Comparison of ENCODE assay signal across 10 cellular contexts in genomic region chr12:57889541-57889989, GRCh38. TPM values are rescaled to one million over a fixed set of nuclear protein-coding genes. Genes with fewer than 3 reads are reported as not detected.
DNase-seq lines count a peak whose midpoint lies in the region; ATAC-seq and TF ChIP-seq lines count a peak whose summit lies in the region.
"Had no signal": no experiment of that assay in that cellular context is flagged by ENCODE, and none has a peak within 500 bp of the region (broad histone marks: within the 10 kb centered on the region; RNA-seq: fewer than 3 reads in every experiment).

No MANE protein-coding gene starts in this region.

- no peak for TF ChIP-seq CTCF in foreskin keratinocyte (conservative IDR thresholded peaks at IDR 0.05)
- no peak for TF ChIP-seq CTCF in progenitor cell of endocrine pancreas (IDR thresholded peaks at IDR 0.05; ENCODE audit: unreplicated experiment)
- no peak for TF ChIP-seq CTCF in MM.1S (IDR thresholded peaks at IDR 0.05; ENCODE audit: low read length)

- H3K23ac ChIP-seq in trophoblast cell (ENCODE audit: low read length), result no peak overlapping the region

- H3K79me2 ChIP-seq in trophoblast cell (ENCODE audit: control insufficient read depth, insufficient read depth, low read length, poor library complexity) (no peaks in the 10 kb centered on the region), MM.1S (ENCODE audit: low read length) (no peaks in the 10 kb centered on the region)

- H3K9ac ChIP-seq in trophoblast cell (ENCODE audit: low read length), result no peak overlapping the region
- no peak overlapping the region for H3K9ac ChIP-seq in MM.1S (ENCODE audit: low read length)

- H3K36me3 ChIP-seq in SJCRH30 (no peaks in the 10 kb centered on the region), trophoblast cell (ENCODE audit: control insufficient read depth in 1 of 2, insufficient read depth in 2 of 2, low read length in 2 of 2) (peaks cover 0 to 9% of the 10 kb centered on the region in 2 experiments), MM.1S (replicated peaks; ENCODE audit: insufficient read depth, low read length) (no peaks in the 10 kb centered on the region)

- H2BK5ac ChIP-seq in trophoblast cell (ENCODE audit: low read depth, low read length, poor library complexity), result no peak overlapping the region

- H4K91ac ChIP-seq in trophoblast cell (ENCODE audit: low read depth, low read length), result no peak overlapping the region

- WGBS in trophoblast cell (ENCODE audit: extremely low coverage, insufficient coverage, insufficient read length), result no CpG with 5 or more reads among the region's 10 CpGs

- peak overlapping the region; percentile 4 for H3K27ac Mint-ChIP-seq in progenitor cell of endocrine pancreas

- H3K4me2 ChIP-seq in trophoblast cell (ENCODE audit: low read length), result no peak overlapping the region
- no peak overlapping the region for H3K4me2 ChIP-seq in MM.1S (ENCODE audit: low read depth, low read length)

- H3K4ac ChIP-seq in trophoblast cell (ENCODE audit: low read depth, low read length), result no peak overlapping the region

- H3K4me1 ChIP-seq in SJCRH30 (peaks cover 58% of the 10 kb centered on the region), foreskin keratinocyte (peaks cover 37% of the 10 kb centered on the region), trophoblast cell (ENCODE audit: control insufficient read depth in 1 of 2, insufficient read depth in 2 of 2, low read length in 2 of 2) (peaks cover 3 to 11% of the 10 kb centered on the region in 2 experiments), MM.1S (ENCODE audit: low read length) (peaks cover 18% of the 10 kb centered on the region)

- no peak overlapping the region for H4K8ac ChIP-seq in trophoblast cell (ENCODE audit: low read depth, low read length)

- no peak overlapping the region for H3K4me3 Mint-ChIP-seq in progenitor cell of endocrine pancreas (ENCODE audit: low read depth)

- DNase-seq in DMS 273 (lab: John Stamatoyannopoulos, UW; ENCODE audit: unreplicated experiment) (peak; percentile 81), SJCRH30 (peak; percentile 99 to 100), foreskin keratinocyte (peak; percentile 42 to 60), progenitor cell of endocrine pancreas (ENCODE audit: low spot score, unreplicated experiment) (no peak), trophoblast cell (no peak), MM.1S (no peak), erythroblast (lab: John Stamatoyannopoulos, UW) (no peak)
- DNase-seq: dermis blood vessel endothelial cell, RPMI8226 had no signal

- no peaks in the 10 kb centered on the region for H3F3A ChIP-seq in MM.1S (ENCODE audit: insufficient read depth, low read length)

- no peaks in the 10 kb centered on the region for H3K79me1 ChIP-seq in trophoblast cell (ENCODE audit: low read length)

- H3K9me3 ChIP-seq in SJCRH30 (replicated peaks) (peaks cover 8% of the 10 kb centered on the region; the same call in 1 of the 2 replicates), trophoblast cell (ENCODE audit: insufficient read depth, low read depth, low read length) (no peaks in the 10 kb centered on the region), MM.1S (replicated peaks; ENCODE audit: insufficient read depth, low read length) (no peaks in the 10 kb centered on the region)

- H3K27ac ChIP-seq in SJCRH30 (peak overlapping the region; percentile 30), foreskin keratinocyte (peak overlapping the region; percentile 81), trophoblast cell (ENCODE audit: low read depth, low read length) (no peak overlapping the region), MM.1S (ENCODE audit: low read length) (no peak overlapping the region)

- H2AK5ac ChIP-seq in trophoblast cell (ENCODE audit: low read length), result no peak overlapping the region

- H2BK12ac ChIP-seq in trophoblast cell (ENCODE audit: low read length), result no peak overlapping the region

- H3K14ac ChIP-seq in trophoblast cell (ENCODE audit: low read length), result no peak overlapping the region

- H3K9me3 Mint-ChIP-seq in progenitor cell of endocrine pancreas (ENCODE audit: low read depth), result no peaks in the 10 kb centered on the region

- H3K9me2 ChIP-seq in MM.1S (replicated peaks; ENCODE audit: insufficient read depth, low read length), result no peaks in the 10 kb centered on the region

- ATAC-seq in foreskin keratinocyte, result peak; percentile 1
- ATAC-seq in GM19324 (IDR thresholded peaks at IDR 0.05; ENCODE audit: low FRiP score, unreplicated experiment), result no peak

- H2AFZ ChIP-seq in trophoblast cell (ENCODE audit: insufficient read depth, low read length, poor library complexity) (no peak overlapping the region), MM.1S (ENCODE audit: low read length) (no peak overlapping the region)

- no peaks in the 10 kb centered on the region for H3K36me3 Mint-ChIP-seq in progenitor cell of endocrine pancreas (ENCODE audit: insufficient read depth)

- H3K4me1 Mint-ChIP-seq in progenitor cell of endocrine pancreas (ENCODE audit: low read depth), result peaks cover 15% of the 10 kb centered on the region

- no peak overlapping the region for H4K12ac ChIP-seq in trophoblast cell (ENCODE audit: low read depth, low read length)

- no peaks in the 10 kb centered on the region for H4K20me1 ChIP-seq in MM.1S (ENCODE audit: insufficient read depth, low read length)

- H3K27me3 Mint-ChIP-seq in progenitor cell of endocrine pancreas, result peaks cover 36% of the 10 kb centered on the region

- no peak for TF ChIP-seq POLR2A in erythroblast (IDR thresholded peaks at IDR 0.05; ENCODE audit: low read length)

- H3K4me3 ChIP-seq in SJCRH30, result peak overlapping the region; percentile 44
- no peak overlapping the region for H3K4me3 ChIP-seq in trophoblast cell (ENCODE audit: low read depth, low read length)
- no peak overlapping the region for H3K4me3 ChIP-seq in MM.1S (ENCODE audit: low read length)

- H2BK120ac ChIP-seq in trophoblast cell (ENCODE audit: insufficient read depth, low read length, poor library complexity), result no peak overlapping the region

- no peak overlapping the region for H3K18ac ChIP-seq in trophoblast cell (ENCODE audit: low read length)

- H3K27me3 ChIP-seq in SJCRH30 (no peaks in the 10 kb centered on the region), foreskin keratinocyte (no peaks in the 10 kb centered on the region), trophoblast cell (ENCODE audit: insufficient read depth, low read length) (peaks cover 3% of the 10 kb centered on the region), MM.1S (replicated peaks; ENCODE audit: insufficient read depth, low read length) (no peaks in the 10 kb centered on the region)

RNA-seq across cellular contexts. Expression of gene CTDSP2, which starts 43.0 kb away (rescaled TPM):
- 803 and 887 TPM in 2 replicates for total RNA-seq in SJCRH30 (2014; rRNA removed; shearing (Covaris generic))
- 55.3 and 60.4 TPM in 2 replicates for total RNA-seq in foreskin keratinocyte
- polyA plus RNA-seq in foreskin keratinocyte, result 31.9 and 32.1 TPM in 2 replicates
- total RNA-seq in progenitor cell of endocrine pancreas, result 134 and 145 TPM in 2 replicates
- 36.3 and 38.7 TPM in 2 replicates for polyA plus RNA-seq in trophoblast cell (2013)

RNA-seq across cellular contexts. Expression of gene ATP23, which starts 51.8 kb away (rescaled TPM):
- total RNA-seq in SJCRH30 (2014; rRNA removed; shearing (Covaris generic)), result 223 and 224 TPM in 2 replicates
- total RNA-seq in foreskin keratinocyte (6.3 and 6.5 TPM in 2 replicates), progenitor cell of endocrine pancreas (6.0 and 6.6 TPM in 2 replicates)
- 8.6 and 9.9 TPM in 2 replicates for polyA plus RNA-seq in foreskin keratinocyte
- polyA plus RNA-seq in trophoblast cell (2013), result 2.7 and 3.4 TPM in 2 replicates

Comparison
In these comparisons a context has a peak if more than half of its experiments do, and no peak if none do; other contexts are left out.
1. DNase-seq: peak in DMS 273 (single experiment), SJCRH30 (2 of 2) and foreskin keratinocyte (2 of 2); none in progenitor cell of endocrine pancreas (single experiment), trophoblast cell (0 of 2), MM.1S (single experiment) and erythroblast (0 of 2).
2. H3K27ac ChIP-seq: peak in SJCRH30 (single experiment) and foreskin keratinocyte (single experiment); none in trophoblast cell (single experiment) and MM.1S (single experiment).
3. RNA of gene ATP23, which starts 51.8 kb away (total RNA-seq): 223 to 224 TPM in SJCRH30; 6.3 to 6.5 TPM in foreskin keratinocyte and 6.0 to 6.6 TPM in progenitor cell of endocrine pancreas; every median in the first group is over 10 times any median in the second.